In genomic region chr12:10067942-10068341, GRCh38 we compare ENCODE assay signal across 14 cellular contexts. TPM values are rescaled to one million over a fixed set of nuclear protein-coding genes. Genes with fewer than 3 reads are reported as not detected.
DNase-seq lines count a peak whose midpoint lies in the region; ATAC-seq and TF ChIP-seq lines count a peak whose summit lies in the region.
"Had no signal": no experiment of that assay in that cellular context is flagged by ENCODE, and none has a peak within 500 bp of the region (broad histone marks: within the 10 kb centered on the region; RNA-seq: fewer than 3 reads in every experiment).

No MANE protein-coding gene starts in this region.

- H3K36me3 ChIP-seq in left ventricle myocardium inferior (peaks cover 18% of the 10 kb centered on the region), neuronal stem cell (replicated peaks in 1 of 2; ENCODE audit: control insufficient read depth in 2 of 2, insufficient read depth in 2 of 2, low read length in 2 of 2) (no peaks in the 10 kb centered on the region)

- no peak overlapping the region for H2BK120ac ChIP-seq in neuronal stem cell (ENCODE audit: low read depth, low read length)

- intact Hi-C loops in Right ventricle myocardium inferior (cut with DNase I) (loop anchor here (2.0 kb wide), 1 partner anchor 29 kb away; no protein-coding TSS in a partner anchor), cardiac septum (cut with DNase I) (loop anchor here (2.0 kb wide), 1 partner anchor 27 kb away; no protein-coding TSS in a partner anchor), left ventricle myocardium inferior (cut with micrococcal nuclease) (no loop called here)

- no peaks in the 10 kb centered on the region for H3K27me3 ChIP-seq in left ventricle myocardium inferior (ENCODE audit: low read depth)
- H3K27me3 ChIP-seq in neuronal stem cell (ENCODE audit: control insufficient read depth in 3 of 3, insufficient read depth in 3 of 3, low read depth in 1 of 3, low read length in 3 of 3): peaks cover 0 to 2% (median 0%) of the 10 kb centered on the region in 3 experiments

- H3K4me3 ChIP-seq in left ventricle myocardium inferior (no peak overlapping the region), neuronal stem cell (ENCODE audit: low read length in 2 of 2) (no peak overlapping the region)
- H3K4me3 ChIP-seq: A549 had no signal

- no peak overlapping the region for H3K18ac ChIP-seq in neuronal stem cell (ENCODE audit: low read length)

- H3K9me3 ChIP-seq in left ventricle myocardium inferior (replicated peaks): no peaks in the 10 kb centered on the region
- no peaks in the 10 kb centered on the region for H3K9me3 ChIP-seq in neuronal stem cell (replicated peaks in 1 of 2; ENCODE audit: control insufficient read depth in 2 of 2, insufficient read depth in 1 of 2, low read depth in 1 of 2, low read length in 2 of 2)
- H3K9me3 ChIP-seq: A549 had no signal

- H3K9ac ChIP-seq in neuronal stem cell (ENCODE audit: low read depth, low read length, poor library complexity): no peak overlapping the region

- DNase-seq in Right ventricle myocardium inferior (ENCODE audit: missing footprints) (no peak), cardiac septum (ENCODE audit: low spot score) (no peak), left ventricle myocardium inferior (no peak), neuronal stem cell (ENCODE audit: low spot score) (no peak), 8988T (no peak), NCI-H1105 treated with DMSO at 0.1 percent for 48 hours (lab: John Stamatoyannopoulos, UW) (no peak), NCI-H1048 (lab: John Stamatoyannopoulos, UW) (no peak)
- DNase-seq: activated naive CD8-positive, alpha-beta T cell treated with anti-CD3 and anti-CD28 coated beads, Interleukin-2, amount 10 ng/mL, durations not matched to agents 7 days and 5 days; NCI-H2029 treated with DMSO at 0.1 percent for 48 hours had no signal

- peak overlapping the region; percentile 49 for H2AFZ ChIP-seq in neuronal stem cell (ENCODE audit: low read length)

- no peak overlapping the region for H2BK15ac ChIP-seq in neuronal stem cell (ENCODE audit: low read length)

- no CpG with 5 or more reads among the region's 3 CpGs for WGBS in neuronal stem cell (ENCODE audit: extremely low coverage in 2 of 2, insufficient read length in 2 of 2, insufficient replicate concordance in 1 of 2), 2 donors

- peak overlapping the region; percentile 80 for H3K27ac ChIP-seq in left ventricle myocardium inferior (replicated peaks)
- H3K27ac ChIP-seq in neuronal stem cell (replicated peaks; ENCODE audit: low read length): no peak overlapping the region
- H3K27ac ChIP-seq: A549 had no signal

- no peak overlapping the region for H2BK5ac ChIP-seq in neuronal stem cell (ENCODE audit: low read length)

- peak; percentile 44 for ATAC-seq in Right ventricle myocardium inferior
- ATAC-seq in HG02884 (IDR thresholded peaks at IDR 0.05; ENCODE audit: unreplicated experiment): no peak
- ATAC-seq: A549 had no signal

- H3K23ac ChIP-seq in neuronal stem cell (ENCODE audit: low read depth, low read length, poor library complexity): no peak overlapping the region

- H4K8ac ChIP-seq in neuronal stem cell (ENCODE audit: low read depth, low read length): no peak overlapping the region

- H3K4me1 ChIP-seq in left ventricle myocardium inferior (peaks cover 34% of the 10 kb centered on the region), neuronal stem cell (ENCODE audit: control insufficient read depth in 2 of 2, insufficient read depth in 1 of 2, low read depth in 1 of 2, low read length in 2 of 2) (peaks cover 0 to 2% of the 10 kb centered on the region in 2 donors)
- H3K4me1 ChIP-seq: A549 had no signal

- no peaks in the 10 kb centered on the region for H3K79me1 ChIP-seq in neuronal stem cell (ENCODE audit: low read depth, low read length)

- no peak overlapping the region for H3K4ac ChIP-seq in neuronal stem cell (ENCODE audit: low read length)

- H3K14ac ChIP-seq in neuronal stem cell (ENCODE audit: low read length): no peak overlapping the region

- no peak overlapping the region for H4K91ac ChIP-seq in neuronal stem cell (ENCODE audit: low read depth, low read length, poor library complexity)

- no peak overlapping the region for H3K4me2 ChIP-seq in neuronal stem cell (ENCODE audit: insufficient read depth, low read length, poor library complexity, severe bottlenecking)
- H3K4me2 ChIP-seq: A549 had no signal

- no peak overlapping the region for H2BK12ac ChIP-seq in neuronal stem cell (ENCODE audit: low read length)

- no peak overlapping the region for H2AK5ac ChIP-seq in neuronal stem cell (ENCODE audit: low read depth, low read length)

- TF ChIP-seq CTCF in left ventricle myocardium inferior (IDR thresholded peaks at IDR 0.05; ENCODE audit: borderline replicate concordance): no peak

RNA-seq across cellular contexts. Expression of gene CLEC1A, which starts 30.8 kb away (rescaled TPM):
- total RNA-seq in Right ventricle myocardium inferior: 3.7 TPM
- 2.2 TPM for total RNA-seq in cardiac septum
- total RNA-seq in left ventricle myocardium inferior: 2.4 TPM
- polyA plus RNA-seq in neuronal stem cell (2013, experiment 1 of 2): 0.11 TPM
- polyA plus RNA-seq in neuronal stem cell (2013, experiment 2 of 2): 0.08 TPM
- total RNA-seq: activated naive CD8-positive, alpha-beta T cell treated with anti-CD3 and anti-CD28 coated beads, Interleukin-2, amount 10 ng/mL, durations not matched to agents 7 days and 5 days; fibroblast of villous mesenchyme; T-helper 1 cell treated with Interleukin-12 subunit alpha and Interleukin-12 subunit beta and Interleukin-4 antibody, amounts not matched to agents 30 ng/mL and 1 ng/mL, for 36 hours had no signal

RNA-seq across cellular contexts. Expression of gene CLEC9A, which starts 37.5 kb away (rescaled TPM):
- not detected for total RNA-seq in Right ventricle myocardium inferior
- total RNA-seq in cardiac septum: not detected
- total RNA-seq in left ventricle myocardium inferior: not detected
- polyA plus RNA-seq in neuronal stem cell (2013, experiment 1 of 2): not detected
- not detected for polyA plus RNA-seq in neuronal stem cell (2013, experiment 2 of 2)
- total RNA-seq: activated naive CD8-positive, alpha-beta T cell treated with anti-CD3 and anti-CD28 coated beads, Interleukin-2, amount 10 ng/mL, durations not matched to agents 7 days and 5 days; fibroblast of villous mesenchyme; posterior vena cava; T-helper 1 cell treated with Interleukin-12 subunit alpha and Interleukin-12 subunit beta and Interleukin-4 antibody, amounts not matched to agents 30 ng/mL and 1 ng/mL, for 36 hours had no signal
- polyA plus RNA-seq: A549 had no signal

RNA-seq across cellular contexts. Expression of gene CLEC12B, which starts 57.5 kb away (rescaled TPM):
- total RNA-seq in Right ventricle myocardium inferior (not detected), cardiac septum (not detected), left ventricle myocardium inferior (not detected)
- not detected for polyA plus RNA-seq in neuronal stem cell (2013, experiment 1 of 2)
- polyA plus RNA-seq in neuronal stem cell (2013, experiment 2 of 2): not detected
- total RNA-seq: fibroblast of villous mesenchyme had no signal
- polyA plus RNA-seq: A549 had no signal
